In the genomic region with DNA sequence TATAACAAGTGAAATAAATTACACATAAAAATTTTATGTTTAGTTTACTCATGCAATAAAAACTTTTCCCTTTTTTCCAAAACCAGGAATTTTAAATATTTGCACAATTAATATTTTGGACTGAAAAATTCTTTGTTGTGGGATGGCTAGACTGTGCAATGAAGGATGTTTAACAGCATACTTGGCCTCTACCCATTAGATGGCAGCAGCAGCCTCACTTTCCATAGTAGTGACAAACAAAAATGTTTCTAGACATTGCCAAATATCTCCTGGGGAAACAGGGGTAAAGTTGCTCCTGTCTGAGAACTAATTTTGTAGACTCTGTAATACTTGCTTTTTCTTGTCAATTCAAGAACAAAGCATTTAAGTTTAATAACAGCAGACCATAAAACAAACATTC, we compare ENCODE assay signal across 14 cellular contexts. TPM values are rescaled to one million over a fixed set of nuclear protein-coding genes. Genes with fewer than 3 reads are reported as not detected.
DNase-seq lines count a peak whose midpoint lies in the region; ATAC-seq and TF ChIP-seq lines count a peak whose summit lies in the region.
"Had no signal": no experiment of that assay in that cellular context is flagged by ENCODE, and none has a peak within 500 bp of the region (broad histone marks: within the 10 kb centered on the region; RNA-seq: fewer than 3 reads in every experiment).

No MANE protein-coding gene starts in this region.

- no peak overlapping the region for H3K27ac Mint-ChIP-seq in HFFc6

- H3K9me2 ChIP-seq in hepatocyte (replicated peaks; ENCODE audit: insufficient read depth), result no peaks in the 10 kb centered on the region

- intact Hi-C loops in esophagus squamous epithelium (cut with DNase I) (no loop called here), transverse colon (cut with DNase I; ENCODE audit: low total_unique reads) (no loop called here)

- H3K9me3 ChIP-seq in BE2C (no peaks in the 10 kb centered on the region), WERI-Rb-1 (ENCODE audit: severe bottlenecking) (no peaks in the 10 kb centered on the region), hepatocyte (ENCODE audit: low read depth) (no peaks in the 10 kb centered on the region), esophagus squamous epithelium (no peaks in the 10 kb centered on the region), transverse colon (no peaks in the 10 kb centered on the region)

- in situ Hi-C loops in transverse colon (cut with MboI; ENCODE audit: low pct_ligation_motif_present in 1 of 4, low pct_unique_long_range_greater_than_20kb in 1 of 4, low sequenced_read_pairs in 3 of 4), result no loop called here

- no peak overlapping the region for H2AFZ ChIP-seq in hepatocyte

- no peaks in the 10 kb centered on the region for H4K20me1 ChIP-seq in hepatocyte (ENCODE audit: insufficient read depth, poor library complexity, severe bottlenecking)

- H3K27me3 ChIP-seq in BE2C, result no peaks in the 10 kb centered on the region
- no peaks in the 10 kb centered on the region for H3K27me3 ChIP-seq in WERI-Rb-1 (ENCODE audit: insufficient read depth, low read depth, severe bottlenecking)
- H3K27me3 ChIP-seq in hepatocyte, result no peaks in the 10 kb centered on the region
- no peaks in the 10 kb centered on the region for H3K27me3 ChIP-seq in esophagus squamous epithelium
- no peaks in the 10 kb centered on the region for H3K27me3 ChIP-seq in transverse colon
- H3K27me3 ChIP-seq: stomach had no signal

- no peak overlapping the region for H3K4me2 ChIP-seq in hepatocyte

- H3K27ac ChIP-seq in WERI-Rb-1 (no peak overlapping the region), hepatocyte (no peak overlapping the region), esophagus squamous epithelium (no peak overlapping the region), transverse colon (no peak overlapping the region)
- H3K27ac ChIP-seq: stomach had no signal

- no peak for TF ChIP-seq POLR2A in esophagus squamous epithelium (IDR thresholded peaks at IDR 0.05)
- TF ChIP-seq POLR2A in transverse colon (IDR thresholded peaks at IDR 0.05), result no peak

- H3K4me3 Mint-ChIP-seq in HFFc6, result no peak overlapping the region
- H3K4me3 Mint-ChIP-seq: neural crest cell had no signal

- H3K4me3 ChIP-seq in BE2C (ENCODE audit: low read depth, low read length) (no peak overlapping the region), WERI-Rb-1 (ENCODE audit: low read depth, low read length) (no peak overlapping the region), hepatocyte (no peak overlapping the region), esophagus squamous epithelium (no peak overlapping the region), transverse colon (no peak overlapping the region)
- H3K4me3 ChIP-seq: stomach had no signal

- H3K27me3 Mint-ChIP-seq in HFFc6 (ENCODE audit: insufficient read depth), result no peaks in the 10 kb centered on the region

- H3K36me3 ChIP-seq in BE2C (no peaks in the 10 kb centered on the region), WERI-Rb-1 (no peaks in the 10 kb centered on the region), hepatocyte (replicated peaks; ENCODE audit: insufficient read depth, low read depth) (no peaks in the 10 kb centered on the region), esophagus squamous epithelium (peaks cover 0 to 17% (median 0%) of the 10 kb centered on the region in 3 donors), transverse colon (no peaks in the 10 kb centered on the region)

- H3K79me2 ChIP-seq in hepatocyte, result no peaks in the 10 kb centered on the region

- H3K9me3 Mint-ChIP-seq in HFFc6, result no peaks in the 10 kb centered on the region

- H3K36me3 Mint-ChIP-seq in HFFc6 (ENCODE audit: low read depth), result peaks cover 4% of the 10 kb centered on the region; the same call in 1 of the 2 replicates

- peak; percentile 38 for TF ChIP-seq CTCF in BE2C (IDR thresholded peaks at IDR 0.05; ENCODE audit: low read depth, low read length)
- TF ChIP-seq CTCF in HFFc6 (IDR thresholded peaks at IDR 0.05), result peak; percentile 54; the same call in 1 of the 2 replicates
- peak; percentile 36; the same call in 1 of the 2 replicates for TF ChIP-seq CTCF in WERI-Rb-1 (IDR thresholded peaks at IDR 0.05; ENCODE audit: low read depth, low read length)
- TF ChIP-seq CTCF in hepatocyte (IDR thresholded peaks at IDR 0.05; ENCODE audit: poor library complexity), result peak; percentile 22
- TF ChIP-seq CTCF in esophagus squamous epithelium (IDR thresholded peaks at IDR 0.05), result no peak
- no peak for TF ChIP-seq CTCF in transverse colon (IDR thresholded peaks at IDR 0.05)

- TF ChIP-seq EP300 in transverse colon (IDR thresholded peaks at IDR 0.05; ENCODE audit: low read depth), result no peak

- no peak for DNase-seq in BE2C
- peak; percentile 27 for DNase-seq in HFFc6
- DNase-seq in WERI-Rb-1, result no peak
- DNase-seq in hepatocyte (ENCODE audit: low spot score), result no peak
- DNase-seq in esophagus squamous epithelium (lab: John Stamatoyannopoulos, UW), result no peak
- no peak for DNase-seq in NCI-H524 (lab: John Stamatoyannopoulos, UW)
- DNase-seq in transverse colon, result no peak
- DNase-seq: GF-D8; NCI-H774; stimulated activated CD4-positive, alpha-beta T cell treated with anti-CD3 and anti-CD28 coated beads, Interleukin-2, amount 100 ng/mL, for 24 hours; stomach; T1000 had no signal

- H3K4me1 ChIP-seq in BE2C (no peaks in the 10 kb centered on the region), hepatocyte (ENCODE audit: insufficient read depth) (no peaks in the 10 kb centered on the region), esophagus squamous epithelium (no peaks in the 10 kb centered on the region), transverse colon (no peaks in the 10 kb centered on the region)
- H3K4me1 ChIP-seq: stomach had no signal

- H3K4me1 Mint-ChIP-seq in HFFc6 (ENCODE audit: low read depth), result no peaks in the 10 kb centered on the region
- H3K4me1 Mint-ChIP-seq: neural crest cell had no signal

- ATAC-seq in GM21619 (IDR thresholded peaks at IDR 0.05; ENCODE audit: unreplicated experiment), result no peak

RNA-seq across cellular contexts. Expression of a gene that starts 49.8 kb away (rescaled TPM):
- polyA plus RNA-seq in BE2C (2012; ENCODE audit: insufficient read depth, insufficient read length, low read depth), result 4.9 TPM
- 10 to 100 TPM in 5 of 6 experiments, 1 to 10 TPM in 1; 8.3 to 13.5 (median 11.5) TPM for total RNA-seq in HFFc6 (2021; fragmentation: NEBNext Ultra II Directional; extraction: Animal tissue kit (Norgen Biotek cat#: 25700))
- total RNA-seq in hepatocyte (9.6 and 13.6 TPM in 2 replicates), esophagus squamous epithelium (10 to 100 TPM in 3 of 4 donors, 1 to 10 TPM in 1; 6.7 to 19.1 (median 13.5) TPM), transverse colon (10 to 100 TPM; 10.1 to 29.9 (median 14.3) TPM)
- 5.0 and 6.9 TPM in 2 replicates for polyA plus RNA-seq in hepatocyte

RNA-seq across cellular contexts. Expression of a gene that starts 52.4 kb away (rescaled TPM):
- 3.6 TPM for polyA plus RNA-seq in BE2C (2012; ENCODE audit: insufficient read depth, insufficient read length, low read depth)
- 10 to 100 TPM in 1 of 6 experiments, 1 to 10 TPM in 5; 7.6 to 10.3 (median 8.8) TPM for total RNA-seq in HFFc6 (2021; fragmentation: NEBNext Ultra II Directional; extraction: Animal tissue kit (Norgen Biotek cat#: 25700))
- total RNA-seq in hepatocyte (15.6 and 21.6 TPM in 2 replicates), esophagus squamous epithelium (10 to 100 TPM in 3 of 4 donors, 1 to 10 TPM in 1; 8.8 to 15.7 (median 10.8) TPM), transverse colon (10 to 100 TPM in 3 of 4 donors, 1 to 10 TPM in 1; 6.0 to 36.2 (median 21.9) TPM)
- polyA plus RNA-seq in hepatocyte, result 7.7 and 9.0 TPM in 2 replicates

Comparison
In these comparisons a context has a peak if more than half of its experiments do, and no peak if none do; other contexts are left out.
1. CTCF ChIP-seq: peak in BE2C (single experiment), HFFc6 (single experiment), WERI-Rb-1 (single experiment) and hepatocyte (single experiment); none in esophagus squamous epithelium (0 of 6) and transverse colon (0 of 5).